In the genomic region with DNA sequence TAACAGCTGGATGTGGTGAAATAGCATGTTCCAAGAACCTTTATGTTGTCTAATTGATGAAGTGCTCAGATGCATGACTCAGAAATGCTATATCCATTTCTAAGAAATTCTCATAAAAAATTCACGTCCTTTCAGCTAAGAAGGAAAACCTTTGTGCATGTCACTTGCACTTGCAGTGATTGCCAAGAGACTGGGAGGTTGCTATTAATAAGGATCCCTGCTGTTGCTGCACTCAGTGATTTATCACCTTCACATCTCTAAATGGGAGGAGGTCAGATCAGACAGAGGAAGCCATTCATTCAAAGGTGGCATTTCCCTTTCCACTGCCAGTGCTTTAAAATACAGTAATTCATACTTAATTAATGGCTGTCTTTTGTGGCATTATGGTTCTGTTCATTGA, we compare ENCODE assay signal across 22 cellular contexts.
DNase-seq lines count a peak whose midpoint lies in the region; ATAC-seq, FAIRE-seq and TF ChIP-seq lines count a peak whose summit lies in the region.
"Had no signal": no experiment of that assay in that cellular context is flagged by ENCODE, and none has a peak within 500 bp of the region (broad histone marks: within the 10 kb centered on the region; RNA-seq: fewer than 3 reads in every experiment).

No MANE protein-coding gene starts in this region.

- WGBS in small intestine, 3 donors: 3 to 14% (median 8%) methylated on average over 1 of the region's 1 CpG

- ATAC-seq in HG02970 (IDR thresholded peaks at IDR 0.05; ENCODE audit: low FRiP score, unreplicated experiment): no peak
- no peak for ATAC-seq in natural killer cell treated with Interleukin-12 subunit alpha and Interleukin-12 subunit beta and Interleukin-15 and Interleukin-18, amount 100 ng/mL, for 72 hours
- ATAC-seq in activated T-cell treated with anti-CD3 and anti-CD28 coated beads, Interleukin-2, amount 50 U/mL, for 72 hours (replicated peaks in 1 of 2): no peak
- ATAC-seq: activated CD8-positive, alpha-beta T cell treated with anti-CD3 and anti-CD28 coated beads, Interleukin-2, amount 10 ng/mL, durations not matched to agents 7 days and 5 days; right cardiac atrium; stimulated activated naive CD8-positive, alpha-beta T cell treated with anti-CD3 and anti-CD28 coated beads, Interleukin-15, Interleukin-2, amounts not matched to agents 100 U/mL and 50 U/mL, for 24 hours; WTC11 had no signal

- FAIRE-seq in small intestine (lab: Jason Lieb, UNC): no peak
- FAIRE-seq: GM18507, H1 had no signal

- no peaks in the 10 kb centered on the region for H3K36me3 ChIP-seq in small intestine (ENCODE audit: control insufficient read depth in 2 of 2, insufficient read depth in 2 of 2, low read length in 2 of 2)

- H3K27ac ChIP-seq in small intestine (ENCODE audit: low read depth in 1 of 2, low read length in 1 of 2): no peak overlapping the region

- no peaks in the 10 kb centered on the region for H3K36me3 Mint-ChIP-seq in natural killer cell treated with Interleukin-12 subunit alpha and Interleukin-12 subunit beta and Interleukin-15 and Interleukin-18, amount 100 ng/mL, for 72 hours
- H3K36me3 Mint-ChIP-seq in activated T-cell treated with anti-CD3 and anti-CD28 coated beads, Interleukin-2, amount 50 U/mL, for 72 hours (ENCODE audit: insufficient read depth in 2 of 2): no peaks in the 10 kb centered on the region
- H3K36me3 Mint-ChIP-seq: type B pancreatic cell had no signal

- peaks cover 0 to 2% of the 10 kb centered on the region in 2 donors for H3K27me3 ChIP-seq in small intestine (ENCODE audit: control insufficient read depth in 2 of 2, insufficient read depth in 2 of 2, low read length in 2 of 2)

- no peak overlapping the region for H3K4me3 Mint-ChIP-seq in natural killer cell treated with Interleukin-12 subunit alpha and Interleukin-12 subunit beta and Interleukin-15 and Interleukin-18, amount 100 ng/mL, for 72 hours
- no peak overlapping the region for H3K4me3 Mint-ChIP-seq in activated T-cell treated with anti-CD3 and anti-CD28 coated beads, Interleukin-2, amount 50 U/mL, for 72 hours
- H3K4me3 Mint-ChIP-seq: activated CD8-positive, alpha-beta T cell treated with anti-CD3 and anti-CD28 coated beads, Interleukin-2, amount 10 ng/mL, durations not matched to agents 7 days and 5 days; type B pancreatic cell; WTC11 had no signal

- peaks cover 4% of the 10 kb centered on the region for H3K9me3 Mint-ChIP-seq in natural killer cell treated with Interleukin-12 subunit alpha and Interleukin-12 subunit beta and Interleukin-15 and Interleukin-18, amount 100 ng/mL, for 72 hours
- no peaks in the 10 kb centered on the region for H3K9me3 Mint-ChIP-seq in activated T-cell treated with anti-CD3 and anti-CD28 coated beads, Interleukin-2, amount 50 U/mL, for 72 hours
- H3K9me3 Mint-ChIP-seq: type B pancreatic cell, WTC11 had no signal

- H3K4me3 ChIP-seq in astrocyte of the spinal cord (ENCODE audit: low read depth, low read length): no peak overlapping the region
- no peak overlapping the region for H3K4me3 ChIP-seq in small intestine (ENCODE audit: low read depth in 1 of 2, low read length in 2 of 2)

- H3K27ac Mint-ChIP-seq in natural killer cell treated with Interleukin-12 subunit alpha and Interleukin-12 subunit beta and Interleukin-15 and Interleukin-18, amount 100 ng/mL, for 72 hours: no peak overlapping the region
- no peak overlapping the region for H3K27ac Mint-ChIP-seq in activated T-cell treated with anti-CD3 and anti-CD28 coated beads, Interleukin-2, amount 50 U/mL, for 72 hours
- H3K27ac Mint-ChIP-seq: activated CD8-positive, alpha-beta T cell treated with anti-CD3 and anti-CD28 coated beads, Interleukin-2, amount 10 ng/mL, durations not matched to agents 7 days and 5 days; type B pancreatic cell; WTC11 had no signal

- H3K27me3 Mint-ChIP-seq in natural killer cell treated with Interleukin-12 subunit alpha and Interleukin-12 subunit beta and Interleukin-15 and Interleukin-18, amount 100 ng/mL, for 72 hours: no peaks in the 10 kb centered on the region
- no peaks in the 10 kb centered on the region for H3K27me3 Mint-ChIP-seq in activated T-cell treated with anti-CD3 and anti-CD28 coated beads, Interleukin-2, amount 50 U/mL, for 72 hours (ENCODE audit: low read depth)

- H3K9me3 ChIP-seq in small intestine (ENCODE audit: control insufficient read depth, low read depth): no peaks in the 10 kb centered on the region

- in situ Hi-C loops in astrocyte of the spinal cord (cut with HindIII; ENCODE audit: low sequenced_read_pairs): no loop called here

- TF ChIP-seq CTCF in astrocyte of the spinal cord (IDR thresholded peaks at IDR 0.05; ENCODE audit: low read depth, low read length): no peak

- peak; percentile 13 for DNase-seq in NCI-H1092 treated with DMSO at 0.1 percent for 48 hours (lab: John Stamatoyannopoulos, UW)
- no peak for DNase-seq in NCI-H1092 (lab: John Stamatoyannopoulos, UW)
- DNase-seq in NCI-H2227 treated with DMSO at 0.1 percent for 48 hours (lab: John Stamatoyannopoulos, UW): peak; percentile 94
- DNase-seq in astrocyte of the spinal cord (ENCODE audit: low read depth, low spot score): peak; percentile 26
- peak; percentile 9 for DNase-seq in small intestine
- no peak for DNase-seq in natural killer cell treated with Interleukin-12 subunit alpha and Interleukin-12 subunit beta and Interleukin-15 and Interleukin-18, amount 100 ng/mL, for 72 hours (ENCODE audit: low spot score)
- no peak for DNase-seq in activated T-cell treated with anti-CD3 and anti-CD28 coated beads, Interleukin-2, amount 50 U/mL, for 72 hours
- DNase-seq: 8988T; activated CD8-positive, alpha-beta T cell treated with anti-CD3 and anti-CD28 coated beads, Interleukin-2, amount 10 ng/mL, durations not matched to agents 7 days and 5 days; C1 segment of cervical spinal cord; DND-41; effector CD8-positive, alpha-beta T cell; Kasumi-1; midbrain; NCI-H2029; right cardiac atrium; stimulated activated naive CD8-positive, alpha-beta T cell treated with anti-CD3 and anti-CD28 coated beads, Interleukin-15, Interleukin-2, amounts not matched to agents 100 U/mL and 50 U/mL, for 24 hours had no signal

- H3K4me1 Mint-ChIP-seq in natural killer cell treated with Interleukin-12 subunit alpha and Interleukin-12 subunit beta and Interleukin-15 and Interleukin-18, amount 100 ng/mL, for 72 hours (ENCODE audit: low read depth in 2 of 2): no peaks in the 10 kb centered on the region
- no peaks in the 10 kb centered on the region for H3K4me1 Mint-ChIP-seq in activated T-cell treated with anti-CD3 and anti-CD28 coated beads, Interleukin-2, amount 50 U/mL, for 72 hours (ENCODE audit: low read depth)
- H3K4me1 Mint-ChIP-seq: WTC11 had no signal

- no peaks in the 10 kb centered on the region for H3K4me1 ChIP-seq in small intestine (ENCODE audit: control insufficient read depth in 2 of 2, insufficient read depth in 1 of 2, low read depth in 1 of 2, low read length in 1 of 2)

Comparison
In these comparisons a context has a peak if more than half of its experiments do, and no peak if none do; other contexts are left out.
1. DNase-seq: peak in NCI-H1092 treated with DMSO at 0.1 percent for 48 hours (single experiment), NCI-H2227 treated with DMSO at 0.1 percent for 48 hours (single experiment), astrocyte of the spinal cord (single experiment) and small intestine (single experiment); none in NCI-H1092 (single experiment), natural killer cell treated with Interleukin-12 subunit alpha and Interleukin-12 subunit beta and Interleukin-15 and Interleukin-18, amount 100 ng/mL, for 72 hours (single experiment) and activated T-cell treated with anti-CD3 and anti-CD28 coated beads, Interleukin-2, amount 50 U/mL, for 72 hours (0 of 2).